Comparison of ENCODE assay signal across 11 cellular contexts in genomic region chr5:172870261-172870806, GRCh38. TPM values are rescaled to one million over a fixed set of nuclear protein-coding genes. Genes with fewer than 3 reads are reported as not detected.
DNase-seq lines count a peak whose midpoint lies in the region; ATAC-seq, FAIRE-seq and TF ChIP-seq lines count a peak whose summit lies in the region.
"Had no signal": no experiment of that assay in that cellular context is flagged by ENCODE, and none has a peak within 500 bp of the region (broad histone marks: within the 10 kb centered on the region; RNA-seq: fewer than 3 reads in every experiment).

No MANE protein-coding gene starts in this region.

- BruUV-seq in endothelial cell of umbilical vein (replicated peaks; lab: Mats Ljungman, UMichigan): no TSS peak

- peaks cover 13 to 47% (median 28%) of the 10 kb centered on the region in 3 donors for H3K4me1 Mint-ChIP-seq in CD8-positive, alpha-beta memory T cell

- H3K27ac ChIP-seq in endothelial cell of umbilical vein (ENCODE audit: insufficient read depth, low read depth, low read length): peak overlapping the region; percentile 94
- peak overlapping the region; percentile 97 for H3K27ac ChIP-seq in vagina
- no peak overlapping the region for H3K27ac ChIP-seq in CD8-positive, alpha-beta memory T cell (ENCODE audit: low read depth, low read length)

- TF ChIP-seq POLR2A in endothelial cell of umbilical vein (IDR thresholded peaks at IDR 0.05; ENCODE audit: low read depth, low read length) (no peak), vagina (IDR thresholded peaks at IDR 0.05) (no peak)

- CTCF ChIA-PET in endothelial cell of umbilical vein (lab: Charles Lee): interaction anchor here (0.6 to 6.3 kb wide), 19 partner anchors 9 to 163 kb away, joined by 3 to 85 read pairs (median 4); partner anchors contain the start of gene DUSP1
- CTCF ChIA-PET in CD8-positive, alpha-beta memory T cell (lab: Charles Lee): no interaction called here

- FAIRE-seq in endothelial cell of umbilical vein (lab: Jason Lieb, UNC): peak; percentile 99
- FAIRE-seq: endometrium had no signal

- H3K4me1 ChIP-seq in endothelial cell of umbilical vein (ENCODE audit: control insufficient read depth, extremely low read depth, insufficient read depth, low read length) (peaks cover 63% of the 10 kb centered on the region), vagina (peaks cover 99% of the 10 kb centered on the region)
- peaks cover 4% of the 10 kb centered on the region for H3K4me1 ChIP-seq in CD8-positive, alpha-beta memory T cell (ENCODE audit: insufficient read depth, low read length)

- H3K27ac Mint-ChIP-seq in CD8-positive, alpha-beta memory T cell: no peak overlapping the region

- intact Hi-C loops in Right ventricle myocardium inferior (cut with DNase I): no loop called here
- intact Hi-C loops in cardiac septum (cut with DNase I): loop anchor here (5.0 kb wide), 1 partner anchor 73 kb away; no protein-coding TSS in a partner anchor
- intact Hi-C loops in endothelial cell of umbilical vein (cut with micrococcal nuclease): loop anchor here (1.0 to 2.0 kb wide), 12 partner anchors 9 to 154 kb away; partner anchors contain the start of gene ERGIC1
- intact Hi-C loops in vagina (cut with DNase I): loop anchor here (2.0 to 5.0 kb wide), 3 partner anchors 30 to 98 kb away; partner anchors contain the start of gene DUSP1

- no peaks in the 10 kb centered on the region for H4K20me1 ChIP-seq in endothelial cell of umbilical vein (replicated peaks; ENCODE audit: control insufficient read depth, extremely low read depth, insufficient read depth, low read length)

- H3K9me3 Mint-ChIP-seq in CD8-positive, alpha-beta memory T cell: no peaks in the 10 kb centered on the region

- H3K36me3 Mint-ChIP-seq in CD8-positive, alpha-beta memory T cell: peaks cover 0 to 8% (median 0%) of the 10 kb centered on the region in 3 donors

- peaks cover 12% of the 10 kb centered on the region for H3K79me2 ChIP-seq in endothelial cell of umbilical vein (ENCODE audit: control insufficient read depth, insufficient read depth, low read length)

- no peaks in the 10 kb centered on the region for H3K9me1 ChIP-seq in endothelial cell of umbilical vein (replicated peaks; ENCODE audit: control insufficient read depth, extremely low read depth, insufficient read depth, low read length)

- H3K27me3 ChIP-seq in endothelial cell of umbilical vein (ENCODE audit: control insufficient read depth in 2 of 2, insufficient read depth in 2 of 2, low read length in 2 of 2) (no peaks in the 10 kb centered on the region), vagina (no peaks in the 10 kb centered on the region)
- no peaks in the 10 kb centered on the region for H3K27me3 ChIP-seq in CD8-positive, alpha-beta memory T cell (ENCODE audit: insufficient read depth, low read length, poor library complexity, severe bottlenecking)

- peak overlapping the region; percentile 77 for H3K9ac ChIP-seq in endothelial cell of umbilical vein (replicated peaks; ENCODE audit: extremely low read depth, insufficient read depth, low read length)

- H3K36me3 ChIP-seq in endothelial cell of umbilical vein (ENCODE audit: control insufficient read depth in 2 of 2, extremely low read depth in 1 of 2, insufficient read depth in 2 of 2, low read length in 2 of 2) (no peaks in the 10 kb centered on the region), vagina (no peaks in the 10 kb centered on the region)
- no peaks in the 10 kb centered on the region for H3K36me3 ChIP-seq in CD8-positive, alpha-beta memory T cell (ENCODE audit: insufficient read depth, low read length)

- H3K4me3 ChIP-seq in endothelial cell of umbilical vein (replicated peaks in 1 of 3; ENCODE audit: insufficient read depth in 1 of 3, low read depth in 1 of 3, low read length in 3 of 3) (no peak overlapping the region), vagina (no peak overlapping the region)
- no peak overlapping the region for H3K4me3 ChIP-seq in CD8-positive, alpha-beta memory T cell (ENCODE audit: low read length)

- H3K4me3 Mint-ChIP-seq in CD8-positive, alpha-beta memory T cell: no peak overlapping the region

- H3K9me3 ChIP-seq in endothelial cell of umbilical vein (replicated peaks; ENCODE audit: control insufficient read depth, insufficient read depth, low read length) (no peaks in the 10 kb centered on the region), vagina (no peaks in the 10 kb centered on the region)
- H3K9me3 ChIP-seq in CD8-positive, alpha-beta memory T cell (ENCODE audit: low read length): no peaks in the 10 kb centered on the region

- dilution Hi-C loops in endothelial cell of umbilical vein (cut with MboI; ENCODE audit: extremely low pct_ligation_motif_present, low sequenced_read_pairs): no loop called here

- H3K27me3 Mint-ChIP-seq in CD8-positive, alpha-beta memory T cell: no peaks in the 10 kb centered on the region

- ATAC-seq in Right ventricle myocardium inferior: peak; percentile 20

- no peak overlapping the region for H2AFZ ChIP-seq in endothelial cell of umbilical vein (ENCODE audit: low read depth, low read length)

- DNase-seq in Right ventricle myocardium inferior (ENCODE audit: missing footprints): no peak
- DNase-seq in cardiac septum (ENCODE audit: low spot score): no peak
- DNase-seq in endothelial cell of umbilical vein (ENCODE audit: low read depth, low spot score): peak; percentile 97
- peak; percentile 36 for DNase-seq in myocyte (ENCODE audit: low read depth)
- no peak for DNase-seq in vagina (ENCODE audit: extremely low spot score in 2 of 2)
- DNase-seq in CD8-positive, alpha-beta memory T cell: no peak
- DNase-seq in NCI-H1694 (lab: John Stamatoyannopoulos, UW): no peak
- DNase-seq in globus pallidus (ENCODE audit: low spot score): no peak
- DNase-seq: AML-193; stimulated activated CD4-positive, alpha-beta T cell treated with anti-CD3 and anti-CD28 coated beads, Interleukin-4, amount 100 ng/mL, for 4 hours had no signal

- H3K4me2 ChIP-seq in endothelial cell of umbilical vein (ENCODE audit: insufficient read depth, low read length): peak overlapping the region; percentile 35

- POLR2A ChIA-PET in endothelial cell of umbilical vein (lab: Charles Lee): interaction anchor here (1.0 to 4.8 kb wide), 4 partner anchors 11 to 100 kb away, joined by 3 to 40 read pairs (median 14); partner anchors contain the start of gene DUSP1
- POLR2A ChIA-PET in CD8-positive, alpha-beta memory T cell (lab: Charles Lee): no interaction called here

- TF ChIP-seq CTCF in endothelial cell of umbilical vein (IDR thresholded peaks at IDR 0.05; ENCODE audit: extremely low read depth in 1 of 2, insufficient read depth in 1 of 2, low read depth in 1 of 2, low read length in 2 of 2): no peak
- no peak for TF ChIP-seq CTCF in vagina (IDR thresholded peaks at IDR 0.05)

TF ChIP-seq in endothelial cell of umbilical vein, 7 proteins besides CTCF, POLR2A, EP300 and RAD21:
- TF ChIP-seq EZH2 (IDR thresholded peaks at IDR 0.05; ENCODE audit: borderline replicate concordance, low read depth, low read length, severe bottlenecking) (no peak), POLR2AphosphoS5 (IDR thresholded peaks at IDR 0.05; ENCODE audit: insufficient read depth, low read depth, low read length) (peak; percentile 84), FOS (IDR thresholded peaks at IDR 0.05; ENCODE audit: borderline replicate concordance, insufficient read depth, low read length) (peak; percentile 94), GATA2 (IDR thresholded peaks at IDR 0.05; ENCODE audit: insufficient read depth, insufficient read length, low read depth, low read length) (no peak), JUN (IDR thresholded peaks at IDR 0.05; ENCODE audit: borderline replicate concordance, insufficient read depth, insufficient read length, low read depth) (peak; percentile 95)

RNA-seq across cellular contexts. Expression of gene ERGIC1, which starts 36.3 kb away (rescaled TPM):
- total RNA-seq in Right ventricle myocardium inferior: 74.8 TPM
- 76.9 TPM for total RNA-seq in cardiac septum
- 105 and 118 TPM in 2 replicates for total RNA-seq in endothelial cell of umbilical vein
- 109 and 115 TPM in 2 replicates for polyA plus RNA-seq in endothelial cell of umbilical vein
- polyA plus RNA-seq in endothelial cell of umbilical vein (2011; cell fraction: cytosol; rRNA removed): 84.9 and 98.4 TPM in 2 replicates
- polyA plus RNA-seq in endothelial cell of umbilical vein (2011; cell fraction: nucleus; rRNA removed): 63.2 and 75.9 TPM in 2 replicates
- polyA plus RNA-seq in endothelial cell of umbilical vein (2012): 101 and 105 TPM in 2 replicates
- 189 and 212 TPM in 2 replicates for polyA minus RNA-seq in endothelial cell of umbilical vein
- polyA minus RNA-seq in endothelial cell of umbilical vein (2011; cell fraction: cytosol; rRNA and poly(A)+ RNA removed): 41.4 TPM
- polyA minus RNA-seq in endothelial cell of umbilical vein (2011; cell fraction: nucleus; rRNA and poly(A)+ RNA removed): 62.9 and 76.6 TPM in 2 replicates
- 97.8 and 120 TPM in 2 replicates for total RNA-seq in myocyte
- polyA plus RNA-seq in myocyte (2012): 196 TPM
- total RNA-seq in vagina: 97.2 TPM
- total RNA-seq in CD8-positive, alpha-beta memory T cell: 10 to 100 TPM; 39.7 to 39.9 TPM
- polyA plus RNA-seq in CD8-positive, alpha-beta memory T cell: 25.9 TPM

Comparison
In these comparisons a context has a peak if more than half of its experiments do, and no peak if none do; other contexts are left out.
1. DNase-seq: peak in endothelial cell of umbilical vein (single experiment) and myocyte (single experiment); none in Right ventricle myocardium inferior (single experiment), cardiac septum (single experiment), vagina (0 of 2), CD8-positive, alpha-beta memory T cell (0 of 5), NCI-H1694 (single experiment) and globus pallidus (single experiment).